In genomic region chr14:36661506-36662257, GRCh38 we compare ENCODE assay signal across 1 cellular context.
TF ChIP-seq lines count a peak whose summit lies in the region.

Gene PAX9 (plus strand): TSS chr14:36661860. CDS start chr14:36662090, 230 bp downstream.

TF ChIP-seq in K562, 482 proteins besides CTCF, POLR2A, EP300 and RAD21 (continued from another document and continues in another):
- TF ChIP-seq NKRF (IDR thresholded peaks at IDR 0.05; ENCODE audit: borderline replicate concordance): peak; percentile 62; the same call in 1 of the 2 replicates
- TF ChIP-seq MEIS2 (IDR thresholded peaks at IDR 0.05; ENCODE audit: partially characterized antibody): peak; percentile 70
- TF ChIP-seq FOXP1 (CRISPR knock-in tag; IDR thresholded peaks at IDR 0.05): no peak
- peak; percentile 60 for TF ChIP-seq GABPA (tag; conservative IDR thresholded peaks at IDR 0.05; ENCODE audit: low read depth)
- TF ChIP-seq BCLAF1 (IDR thresholded peaks at IDR 0.05; ENCODE audit: borderline replicate concordance in 1 of 2, control insufficient read depth in 1 of 2, low read depth in 2 of 2, low read length in 1 of 2): no peak
- no peak for TF ChIP-seq SMAD4 (CRISPR knock-in tag; conservative IDR thresholded peaks at IDR 0.05)
- TF ChIP-seq, protein P1, sequence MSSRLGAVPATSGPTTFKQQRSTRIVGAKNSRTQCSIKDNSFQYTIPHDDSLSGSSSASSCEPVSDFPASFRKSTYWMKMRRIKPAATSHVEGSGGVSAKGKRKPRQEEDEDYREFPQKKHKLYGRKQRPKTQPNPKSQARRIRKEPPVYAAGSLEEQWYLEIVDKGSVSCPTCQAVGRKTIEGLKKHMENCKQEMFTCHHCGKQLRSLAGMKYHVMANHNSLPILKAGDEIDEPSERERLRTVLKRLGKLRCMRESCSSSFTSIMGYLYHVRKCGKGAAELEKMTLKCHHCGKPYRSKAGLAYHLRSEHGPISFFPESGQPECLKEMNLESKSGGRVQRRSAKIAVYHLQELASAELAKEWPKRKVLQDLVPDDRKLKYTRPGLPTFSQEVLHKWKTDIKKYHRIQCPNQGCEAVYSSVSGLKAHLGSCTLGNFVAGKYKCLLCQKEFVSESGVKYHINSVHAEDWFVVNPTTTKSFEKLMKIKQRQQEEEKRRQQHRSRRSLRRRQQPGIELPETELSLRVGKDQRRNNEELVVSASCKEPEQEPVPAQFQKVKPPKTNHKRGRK (tag; IDR thresholded peaks at IDR 0.05): no peak
- peak; percentile 70 for TF ChIP-seq C11orf30 (IDR thresholded peaks at IDR 0.05; ENCODE audit: low read depth)
- no peak for TF ChIP-seq NCOA1 (IDR thresholded peaks at IDR 0.05; ENCODE audit: low read depth)
- TF ChIP-seq DACH1 (IDR thresholded peaks at IDR 0.05; ENCODE audit: partially characterized antibody): no peak
- peak; percentile 43; the same call in 1 of the 2 replicates for TF ChIP-seq SUPT5H (IDR thresholded peaks at IDR 0.05)
- TF ChIP-seq SP1 (CRISPR knock-in tag; IDR thresholded peaks at IDR 0.05): peak; percentile 75
- TF ChIP-seq NR2C1 (IDR thresholded peaks at IDR 0.05): no peak
- no peak for TF ChIP-seq NR2C1 (tag; IDR thresholded peaks at IDR 0.05)
- no peak for TF ChIP-seq SETDB1 (IDR thresholded peaks at IDR 0.05; ENCODE audit: low read length)
- TF ChIP-seq, protein P2, sequence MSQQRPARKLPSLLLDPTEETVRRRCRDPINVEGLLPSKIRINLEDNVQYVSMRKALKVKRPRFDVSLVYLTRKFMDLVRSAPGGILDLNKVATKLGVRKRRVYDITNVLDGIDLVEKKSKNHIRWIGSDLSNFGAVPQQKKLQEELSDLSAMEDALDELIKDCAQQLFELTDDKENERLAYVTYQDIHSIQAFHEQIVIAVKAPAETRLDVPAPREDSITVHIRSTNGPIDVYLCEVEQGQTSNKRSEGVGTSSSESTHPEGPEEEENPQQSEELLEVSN (IDR thresholded peaks at IDR 0.05; ENCODE audit: borderline replicate concordance in 1 of 2, extremely low read depth in 1 of 2, insufficient read depth in 1 of 2, insufficient read length in 1 of 2, low read depth in 1 of 2, low read length in 1 of 2, poor library complexity in 1 of 2, severe bottlenecking in 1 of 2): peak; percentile 6 to 46
- TF ChIP-seq ETV5 (CRISPR knock-in tag; IDR thresholded peaks at IDR 0.05; ENCODE audit: low read depth): 0 out of 2 replicates have a peak, but pooled peaks have one; percentile 18
- peak; percentile 73 for TF ChIP-seq POLR2G (IDR thresholded peaks at IDR 0.05; ENCODE audit: low read depth, low read length)
- no peak for TF ChIP-seq FOXJ2 (tag; IDR thresholded peaks at IDR 0.05)
- peak; percentile 49; the same call in 1 of the 2 replicates for TF ChIP-seq KLF1 (tag; IDR thresholded peaks at IDR 0.05)
- peak; percentile 49; the same call in 1 of the 2 replicates for TF ChIP-seq HDAC2 (IDR thresholded peaks at IDR 0.05)
- TF ChIP-seq NRF1 (conservative IDR thresholded peaks at IDR 0.05 in 1 of 2, IDR thresholded peaks at IDR 0.05 in 1 of 2): peak; percentile 59 to 70
- TF ChIP-seq, protein P3, sequence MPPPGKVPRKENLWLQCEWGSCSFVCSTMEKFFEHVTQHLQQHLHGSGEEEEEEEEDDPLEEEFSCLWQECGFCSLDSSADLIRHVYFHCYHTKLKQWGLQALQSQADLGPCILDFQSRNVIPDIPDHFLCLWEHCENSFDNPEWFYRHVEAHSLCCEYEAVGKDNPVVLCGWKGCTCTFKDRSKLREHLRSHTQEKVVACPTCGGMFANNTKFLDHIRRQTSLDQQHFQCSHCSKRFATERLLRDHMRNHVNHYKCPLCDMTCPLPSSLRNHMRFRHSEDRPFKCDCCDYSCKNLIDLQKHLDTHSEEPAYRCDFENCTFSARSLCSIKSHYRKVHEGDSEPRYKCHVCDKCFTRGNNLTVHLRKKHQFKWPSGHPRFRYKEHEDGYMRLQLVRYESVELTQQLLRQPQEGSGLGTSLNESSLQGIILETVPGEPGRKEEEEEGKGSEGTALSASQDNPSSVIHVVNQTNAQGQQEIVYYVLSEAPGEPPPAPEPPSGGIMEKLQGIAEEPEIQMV (tag; conservative IDR thresholded peaks at IDR 0.05; ENCODE audit: low read depth): no peak
- peak; percentile 66 to 80 for TF ChIP-seq MAZ (CRISPR knock-in tag; conservative IDR thresholded peaks at IDR 0.05 in 1 of 2, IDR thresholded peaks at IDR 0.05 in 1 of 2)
- TF ChIP-seq ZC3H8 (IDR thresholded peaks at IDR 0.05): no peak
- TF ChIP-seq, protein P4, sequence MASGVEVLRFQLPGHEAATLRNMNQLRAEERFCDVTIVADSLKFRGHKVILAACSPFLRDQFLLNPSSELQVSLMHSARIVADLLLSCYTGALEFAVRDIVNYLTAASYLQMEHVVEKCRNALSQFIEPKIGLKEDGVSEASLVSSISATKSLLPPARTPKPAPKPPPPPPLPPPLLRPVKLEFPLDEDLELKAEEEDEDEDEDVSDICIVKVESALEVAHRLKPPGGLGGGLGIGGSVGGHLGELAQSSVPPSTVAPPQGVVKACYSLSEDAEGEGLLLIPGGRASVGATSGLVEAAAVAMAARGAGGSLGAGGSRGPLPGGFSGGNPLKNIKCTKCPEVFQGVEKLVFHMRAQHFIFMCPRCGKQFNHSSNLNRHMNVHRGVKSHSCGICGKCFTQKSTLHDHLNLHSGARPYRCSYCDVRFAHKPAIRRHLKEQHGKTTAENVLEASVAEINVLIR (CRISPR knock-in tag; IDR thresholded peaks at IDR 0.05): no peak
- no peak for TF ChIP-seq ZNF551 (CRISPR knock-in tag; IDR thresholded peaks at IDR 0.05)
- TF ChIP-seq, protein P5, sequence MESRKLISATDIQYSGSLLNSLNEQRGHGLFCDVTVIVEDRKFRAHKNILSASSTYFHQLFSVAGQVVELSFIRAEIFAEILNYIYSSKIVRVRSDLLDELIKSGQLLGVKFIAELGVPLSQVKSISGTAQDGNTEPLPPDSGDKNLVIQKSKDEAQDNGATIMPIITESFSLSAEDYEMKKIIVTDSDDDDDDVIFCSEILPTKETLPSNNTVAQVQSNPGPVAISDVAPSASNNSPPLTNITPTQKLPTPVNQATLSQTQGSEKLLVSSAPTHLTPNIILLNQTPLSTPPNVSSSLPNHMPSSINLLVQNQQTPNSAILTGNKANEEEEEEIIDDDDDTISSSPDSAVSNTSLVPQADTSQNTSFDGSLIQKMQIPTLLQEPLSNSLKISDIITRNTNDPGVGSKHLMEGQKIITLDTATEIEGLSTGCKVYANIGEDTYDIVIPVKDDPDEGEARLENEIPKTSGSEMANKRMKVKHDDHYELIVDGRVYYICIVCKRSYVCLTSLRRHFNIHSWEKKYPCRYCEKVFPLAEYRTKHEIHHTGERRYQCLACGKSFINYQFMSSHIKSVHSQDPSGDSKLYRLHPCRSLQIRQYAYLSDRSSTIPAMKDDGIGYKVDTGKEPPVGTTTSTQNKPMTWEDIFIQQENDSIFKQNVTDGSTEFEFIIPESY (CRISPR knock-in tag; IDR thresholded peaks at IDR 0.05): no peak
- TF ChIP-seq NFYB (IDR thresholded peaks at IDR 0.05; ENCODE audit: extremely low read depth, insufficient read length): peak; percentile 15
- TF ChIP-seq, protein P6, sequence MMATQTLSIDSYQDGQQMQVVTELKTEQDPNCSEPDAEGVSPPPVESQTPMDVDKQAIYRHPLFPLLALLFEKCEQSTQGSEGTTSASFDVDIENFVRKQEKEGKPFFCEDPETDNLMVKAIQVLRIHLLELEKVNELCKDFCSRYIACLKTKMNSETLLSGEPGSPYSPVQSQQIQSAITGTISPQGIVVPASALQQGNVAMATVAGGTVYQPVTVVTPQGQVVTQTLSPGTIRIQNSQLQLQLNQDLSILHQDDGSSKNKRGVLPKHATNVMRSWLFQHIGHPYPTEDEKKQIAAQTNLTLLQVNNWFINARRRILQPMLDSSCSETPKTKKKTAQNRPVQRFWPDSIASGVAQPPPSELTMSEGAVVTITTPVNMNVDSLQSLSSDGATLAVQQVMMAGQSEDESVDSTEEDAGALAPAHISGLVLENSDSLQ (IDR thresholded peaks at IDR 0.05): peak; percentile 99
- no peak for TF ChIP-seq CREB1 (IDR thresholded peaks at IDR 0.05)
- 0 out of 2 replicates have a peak, but pooled peaks have one; percentile 15 for TF ChIP-seq CREB1 (CRISPR knock-in tag; IDR thresholded peaks at IDR 0.05)
- TF ChIP-seq LCOR (CRISPR knock-in tag; IDR thresholded peaks at IDR 0.05): no peak
- TF ChIP-seq TAF1 (IDR thresholded peaks at IDR 0.05; ENCODE audit: control insufficient read depth, extremely low read depth, insufficient read depth, low read length, severe bottlenecking): no peak
- TF ChIP-seq TEAD2 (tag; IDR thresholded peaks at IDR 0.05): no peak
